8 cellular contexts compared by ENCODE assay signal in the genomic region with DNA sequence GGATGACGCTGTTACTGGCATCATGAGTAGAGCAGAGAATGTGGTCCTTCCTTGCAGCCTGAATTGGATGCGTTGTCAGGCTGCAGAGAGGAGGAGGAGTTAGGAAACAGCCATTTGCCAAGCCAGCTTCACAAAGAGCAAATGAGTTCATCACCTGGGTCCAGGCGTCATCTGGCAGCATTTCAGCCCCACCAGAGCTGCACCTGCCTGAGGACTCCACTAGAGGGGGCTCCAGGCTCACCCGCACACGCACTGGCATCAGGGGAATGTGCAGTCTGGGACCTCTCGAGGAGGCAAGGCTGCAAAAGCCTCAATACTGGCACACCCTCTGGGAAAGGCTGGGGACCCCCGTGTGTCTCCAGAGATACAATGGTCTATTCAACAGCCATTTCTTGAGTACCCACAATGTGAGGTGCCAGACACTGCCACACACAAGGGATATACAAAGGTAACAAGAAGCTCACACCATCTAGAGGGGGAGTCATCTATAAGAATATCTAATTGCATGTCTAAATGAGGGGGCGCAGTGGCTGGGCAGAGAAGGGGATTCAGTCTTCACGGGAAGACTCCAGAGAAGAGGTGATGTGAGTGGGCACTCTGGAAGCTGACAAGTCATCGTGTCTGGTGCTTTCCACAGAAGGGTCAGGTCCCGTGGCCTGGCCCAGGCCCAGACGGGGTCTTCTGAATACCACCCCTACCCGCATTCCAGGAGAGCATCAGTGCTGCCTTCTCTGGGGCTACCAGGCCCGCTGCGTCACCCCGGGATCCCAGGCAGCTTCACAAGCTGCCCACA. TPM values are rescaled to one million over a fixed set of nuclear protein-coding genes. Genes with fewer than 3 reads are reported as not detected.
DNase-seq lines count a peak whose midpoint lies in the region; ATAC-seq, FAIRE-seq and TF ChIP-seq lines count a peak whose summit lies in the region.

No MANE protein-coding gene starts in this region.

- FAIRE-seq in A549 (lab: Jason Lieb, UNC) = no peak

- dilution Hi-C loops in mammary epithelial cell (cut with HindIII; ENCODE audit: low sequenced_read_pairs) = loop anchor here (10.0 kb wide), 1 partner anchor 245 kb away; no protein-coding TSS in a partner anchor

- H3K27ac ChIP-seq in A549 (no peak overlapping the region), mammary epithelial cell (ENCODE audit: insufficient read depth, low read depth, low read length) (no peak overlapping the region), spleen (no peak overlapping the region)

- H2AFZ ChIP-seq in mammary epithelial cell (ENCODE audit: low read depth, low read length) = no peak overlapping the region

- TF ChIP-seq EP300 in A549 (IDR thresholded peaks at IDR 0.05) = no peak

- TF ChIP-seq CTCF in A549 (IDR thresholded peaks at IDR 0.05) (peak; percentile 93), mammary epithelial cell (conservative IDR thresholded peaks at IDR 0.05 in 1 of 2, IDR thresholded peaks at IDR 0.05 in 1 of 2; ENCODE audit: extremely low read depth in 1 of 2, insufficient read depth in 1 of 2, low read depth in 1 of 2, low read length in 2 of 2) (peak; percentile 99 to 100), spleen (IDR thresholded peaks at IDR 0.05 in 8 of 11, conservative IDR thresholded peaks at IDR 0.05 in 3 of 11) (peak; percentile 75 to 95 (median 87))

- POLR2A ChIA-PET in A549 (lab: Yijun Ruan, JAX) = no interaction called here

- H3K4me1 ChIP-seq in A549 (no peaks in the 10 kb centered on the region), mammary epithelial cell (ENCODE audit: insufficient read depth, low read length) (peaks cover 4% of the 10 kb centered on the region), spleen (peaks cover 0 to 31% (median 7%) of the 10 kb centered on the region in 6 donors)

- H3K36me3 ChIP-seq in mammary epithelial cell (ENCODE audit: insufficient read depth, low read length) (no peaks in the 10 kb centered on the region), spleen (peaks cover 0 to 21% (median 0%) of the 10 kb centered on the region in 6 donors)

- H3K4me2 ChIP-seq in A549 = no peak overlapping the region
- H3K4me2 ChIP-seq in mammary epithelial cell (ENCODE audit: insufficient read depth, low read depth, low read length) = no peak overlapping the region

- TF ChIP-seq POLR2A in A549 (IDR thresholded peaks at IDR 0.05; ENCODE audit: low read length) = no peak
- TF ChIP-seq POLR2A in spleen (IDR thresholded peaks at IDR 0.05) = no peak

- ATAC-seq in A549 (peak; percentile 76 to 90), GM18868 (IDR thresholded peaks at IDR 0.05; ENCODE audit: unreplicated experiment) (peak; percentile 57), GM21737 (IDR thresholded peaks at IDR 0.05; ENCODE audit: unreplicated experiment) (no peak)

- no peaks in the 10 kb centered on the region for H4K20me1 ChIP-seq in mammary epithelial cell (ENCODE audit: insufficient read depth, low read length)

- in situ Hi-C loops in mammary epithelial cell (cut with MboI; ENCODE audit: low sequenced_read_pairs in 2 of 2) = loop anchor here (10.0 to 25.0 kb wide), 3 partner anchors 65 to 265 kb away; no protein-coding TSS in a partner anchor

- DNase-seq in A549 (ENCODE audit: low read depth in 1 of 2, low spot score in 1 of 2) (peak; percentile 63 to 96), NCI-H2081 treated with DMSO at 0.1 percent for 48 hours (lab: John Stamatoyannopoulos, UW) (peak; percentile 50), UCSD-AML1 (lab: John Stamatoyannopoulos, UW; ENCODE audit: unreplicated experiment) (peak; percentile 75), mammary epithelial cell (peak; percentile 79), iPS-NIHi7 (ENCODE audit: extremely low spot score) (peak; percentile 98), spleen (peak; percentile 89)

- H3K9ac ChIP-seq in mammary epithelial cell (ENCODE audit: insufficient read depth, low read length) = no peak overlapping the region

- no peaks in the 10 kb centered on the region for H3K79me2 ChIP-seq in mammary epithelial cell (ENCODE audit: insufficient read depth, low read length)

- no peaks in the 10 kb centered on the region for H3K27me3 ChIP-seq in mammary epithelial cell (ENCODE audit: insufficient read depth, low read length)
- peaks cover 0 to 11% (median 0%) of the 10 kb centered on the region in 7 donors for H3K27me3 ChIP-seq in spleen (replicated peaks in 1 of 7)

- TF ChIP-seq RAD21 in A549 (conservative IDR thresholded peaks at IDR 0.05 in 1 of 2, IDR thresholded peaks at IDR 0.05 in 1 of 2) = peak; percentile 92 to 97

- H3K9me3 ChIP-seq in A549 = no peaks in the 10 kb centered on the region
- H3K9me3 ChIP-seq in mammary epithelial cell (replicated peaks; ENCODE audit: insufficient read depth, low read length) = no peaks in the 10 kb centered on the region
- no peaks in the 10 kb centered on the region for H3K9me3 ChIP-seq in spleen

- CTCF ChIA-PET in A549 (lab: Yijun Ruan, JAX) = interaction anchor here (0.6 to 10.0 kb wide), 81 partner anchors 11 to 594 kb away, joined by 3 to 220 read pairs (median 4); partner anchors contain the start of genes RBBP5, TMCC2 and TMEM81
- CTCF ChIA-PET in mammary epithelial cell (lab: Charles Lee; ENCODE audit: low non-redundant PET) = interaction anchor here (0.6 to 1.7 kb wide), 9 partner anchors 18 to 269 kb away, joined by 3 to 33 read pairs (median 4); no protein-coding TSS in a partner anchor

- 33% methylated on average over 16 of the region's 16 CpGs for WGBS in A549 (ENCODE audit: missing lambda C conversion rate)
- 21% methylated on average over 16 of the region's 16 CpGs for WGBS in mammary epithelial cell (ENCODE audit: low coverage, missing lambda C conversion rate)
- WGBS in spleen, 5 donors = 49 to 77% (median 59%) methylated on average over 11 to 16 of the region's 16 CpGs

- intact Hi-C loops in mammary epithelial cell (cut with micrococcal nuclease) = loop anchor here (1.0 to 2.0 kb wide), 5 partner anchors 72 to 335 kb away; no protein-coding TSS in a partner anchor
- intact Hi-C loops in spleen (cut with DNase I; ENCODE audit: low total_unique reads) = loop anchor here (5.0 kb wide), 1 partner anchor 73 kb away; no protein-coding TSS in a partner anchor

- no TSS peak for BruUV-seq in mammary epithelial cell (replicated peaks; lab: Mats Ljungman, UMichigan)

- no peak overlapping the region for H3K4me3 ChIP-seq in A549
- H3K4me3 ChIP-seq in mammary epithelial cell (replicated peaks in 1 of 3; ENCODE audit: insufficient read depth in 1 of 3, low read depth in 2 of 3, low read length in 3 of 3) = no peak overlapping the region
- no peak overlapping the region for H3K4me3 ChIP-seq in spleen

TF ChIP-seq in A549, 52 proteins besides CTCF, POLR2A, EP300 and RAD21:
- TF ChIP-seq SMC3 (IDR thresholded peaks at IDR 0.05) (peak; percentile 77), HES2 (IDR thresholded peaks at IDR 0.05) (no peak)
TF ChIP-seq in A549: peak in this region for 1.

RNA-seq across cellular contexts. Expression of gene CNTN2, which starts 53.5 kb away (rescaled TPM):
- polyA plus RNA-seq in A549 (2011; rRNA removed) (not detected in 2 replicates), A549 (2017; fragmentation: RNase III; extraction: RNeasy Plus Mini Kit Qiagen cat#74134 plus additional on column Dnase treatment) (not detected in 3 replicates), mammary epithelial cell (not detected), spleen (under 1 TPM; 0.02 to 0.38 (median 0.05) TPM)
- polyA plus RNA-seq in A549 (2012; cell fraction: cytosol; rRNA removed) = 0.03 TPM in 1 of 2 replicates, not detected in the other
- 0.02 TPM in 1 of 2 replicates, not detected in the other for polyA plus RNA-seq in A549 (2012; cell fraction: nucleus; rRNA removed)
- polyA minus RNA-seq in A549 (2011; rRNA and poly(A)+ RNA removed) = not detected in 2 replicates
- total RNA-seq in mammary epithelial cell (under 1 TPM in 1 of 2 donors, not detected in 1; 0.35 TPM), spleen (1 to 10 TPM in 1 of 7 donors, under 1 TPM in 3, not detected in 3; 0.06 to 2.6 (median 0.27) TPM)
- not detected for polyA minus RNA-seq in mammary epithelial cell
